In genomic region chr2:222819722-222820333, GRCh38 we compare ENCODE assay signal across 17 cellular contexts. TPM values are rescaled to one million over a fixed set of nuclear protein-coding genes. Genes with fewer than 3 reads are reported as not detected.
DNase-seq lines count a peak whose midpoint lies in the region; ATAC-seq and TF ChIP-seq lines count a peak whose summit lies in the region.
"Had no signal": no experiment of that assay in that cellular context is flagged by ENCODE, and none has a peak within 500 bp of the region (broad histone marks: within the 10 kb centered on the region; RNA-seq: fewer than 3 reads in every experiment).

No MANE protein-coding gene starts in this region.

- H4K8ac ChIP-seq in neuronal stem cell (ENCODE audit: low read depth, low read length): no peak overlapping the region

- no peak overlapping the region for H2AFZ ChIP-seq in neuronal stem cell (ENCODE audit: low read length)

- H3K36me3 Mint-ChIP-seq in endothelial cell (ENCODE audit: low read depth, unreplicated experiment): no peaks in the 10 kb centered on the region
- H3K36me3 Mint-ChIP-seq: activated naive CD8-positive, alpha-beta T cell treated with anti-CD3 and anti-CD28 coated beads, Interleukin-2, amount 10 ng/mL, durations not matched to agents 7 days and 5 days had no signal

- no peak overlapping the region for H3K4me3 Mint-ChIP-seq in endothelial cell (ENCODE audit: unreplicated experiment)
- H3K4me3 Mint-ChIP-seq: activated naive CD8-positive, alpha-beta T cell treated with anti-CD3 and anti-CD28 coated beads, Interleukin-2, amount 10 ng/mL, durations not matched to agents 7 days and 5 days; CD4-positive, alpha-beta T cell; nephron had no signal

- no peak overlapping the region for H3K14ac ChIP-seq in neuronal stem cell (ENCODE audit: low read length)

- no peaks in the 10 kb centered on the region for H3K79me1 ChIP-seq in neuronal stem cell (ENCODE audit: low read depth, low read length)

- intact Hi-C loops in left lung (cut with DNase I): no loop called here

- no peaks in the 10 kb centered on the region for H3K9me3 Mint-ChIP-seq in endothelial cell (ENCODE audit: unreplicated experiment)
- H3K9me3 Mint-ChIP-seq: activated naive CD8-positive, alpha-beta T cell treated with anti-CD3 and anti-CD28 coated beads, Interleukin-2, amount 10 ng/mL, durations not matched to agents 7 days and 5 days; CD4-positive, alpha-beta T cell had no signal

- H3K4me1 ChIP-seq in left lung (no peaks in the 10 kb centered on the region), neuronal stem cell (ENCODE audit: control insufficient read depth in 2 of 2, insufficient read depth in 1 of 2, low read depth in 1 of 2, low read length in 2 of 2) (no peaks in the 10 kb centered on the region)

- no peak overlapping the region for H4K91ac ChIP-seq in neuronal stem cell (ENCODE audit: low read depth, low read length, poor library complexity)

- H2BK12ac ChIP-seq in neuronal stem cell (ENCODE audit: low read length): no peak overlapping the region

- H3K4me2 ChIP-seq in neuronal stem cell (ENCODE audit: insufficient read depth, low read length, poor library complexity, severe bottlenecking): no peak overlapping the region
- H3K4me2 ChIP-seq: smooth muscle cell had no signal

- H2AK5ac ChIP-seq in neuronal stem cell (ENCODE audit: low read depth, low read length): no peak overlapping the region

- no peak overlapping the region for H3K18ac ChIP-seq in neuronal stem cell (ENCODE audit: low read length)

- TF ChIP-seq CTCF in astrocyte of the spinal cord (IDR thresholded peaks at IDR 0.05; ENCODE audit: low read depth, low read length): no peak
- no peak for TF ChIP-seq CTCF in left lung (IDR thresholded peaks at IDR 0.05)
- TF ChIP-seq CTCF in endothelial cell (IDR thresholded peaks at IDR 0.05; ENCODE audit: unreplicated experiment): no peak

- in situ Hi-C loops in astrocyte of the spinal cord (cut with HindIII; ENCODE audit: low sequenced_read_pairs): no loop called here

- no peak overlapping the region for H3K9ac ChIP-seq in neuronal stem cell (ENCODE audit: low read depth, low read length, poor library complexity)

- no peak overlapping the region for H3K4me3 ChIP-seq in astrocyte of the spinal cord (ENCODE audit: low read depth, low read length)
- H3K4me3 ChIP-seq in left lung: no peak overlapping the region
- H3K4me3 ChIP-seq in H7 (ENCODE audit: insufficient read depth, low read depth, low read length): no peak overlapping the region
- no peak overlapping the region for H3K4me3 ChIP-seq in neuronal stem cell (ENCODE audit: low read length in 2 of 2)
- H3K4me3 ChIP-seq: smooth muscle cell, thoracic aorta had no signal

- H3K9me3 ChIP-seq in left lung (no peaks in the 10 kb centered on the region), neuronal stem cell (replicated peaks in 1 of 2; ENCODE audit: control insufficient read depth in 2 of 2, insufficient read depth in 1 of 2, low read depth in 1 of 2, low read length in 2 of 2) (no peaks in the 10 kb centered on the region)
- H3K9me3 ChIP-seq: thoracic aorta had no signal

- H3K36me3 ChIP-seq in left lung: no peaks in the 10 kb centered on the region
- H3K36me3 ChIP-seq in H7 (replicated peaks; ENCODE audit: control insufficient read depth, insufficient read depth, low read length): no peaks in the 10 kb centered on the region
- no peaks in the 10 kb centered on the region for H3K36me3 ChIP-seq in neuronal stem cell (replicated peaks in 1 of 2; ENCODE audit: control insufficient read depth in 2 of 2, insufficient read depth in 2 of 2, low read length in 2 of 2)
- H3K36me3 ChIP-seq: thoracic aorta had no signal

- H3K27ac ChIP-seq in left lung (no peak overlapping the region), neuronal stem cell (replicated peaks; ENCODE audit: low read length) (no peak overlapping the region)
- H3K27ac ChIP-seq: thoracic aorta had no signal

- WGBS in neuronal stem cell (ENCODE audit: extremely low coverage in 2 of 2, insufficient read length in 2 of 2, insufficient replicate concordance in 1 of 2), 2 donors: no CpG with 5 or more reads among the region's 2 CpGs

- H3K27me3 Mint-ChIP-seq in endothelial cell (ENCODE audit: unreplicated experiment): no peaks in the 10 kb centered on the region
- H3K27me3 Mint-ChIP-seq: CD4-positive, alpha-beta T cell had no signal

- H3K4ac ChIP-seq in neuronal stem cell (ENCODE audit: low read length): no peak overlapping the region

- no peak overlapping the region for H2BK120ac ChIP-seq in neuronal stem cell (ENCODE audit: low read depth, low read length)

- H2BK15ac ChIP-seq in neuronal stem cell (ENCODE audit: low read length): no peak overlapping the region

- DNase-seq in ELR (ENCODE audit: low read depth): peak; percentile 45
- DNase-seq in HT1080 (ENCODE audit: low read depth): peak; percentile 47
- DNase-seq in astrocyte of the spinal cord (ENCODE audit: low read depth, low spot score): peak; percentile 37
- DNase-seq in left lung: no peak
- no peak for DNase-seq in endothelial cell (ENCODE audit: low spot score)
- DNase-seq in H7: no peak
- no peak for DNase-seq in neuronal stem cell (ENCODE audit: low spot score)
- DNase-seq: activated naive CD8-positive, alpha-beta T cell treated with anti-CD3 and anti-CD28 coated beads, Interleukin-2, amount 10 ng/mL, durations not matched to agents 7 days and 5 days; CD4-positive, alpha-beta T cell; cortex of kidney; foreskin melanocyte; NCI-H524 treated with DMSO at 0.1 percent for 48 hours; SHP77 had no signal

- no peak overlapping the region for H3K27ac Mint-ChIP-seq in endothelial cell (ENCODE audit: unreplicated experiment)
- H3K27ac Mint-ChIP-seq: activated naive CD8-positive, alpha-beta T cell treated with anti-CD3 and anti-CD28 coated beads, Interleukin-2, amount 10 ng/mL, durations not matched to agents 7 days and 5 days; CD4-positive, alpha-beta T cell; nephron had no signal

- peak; percentile 47 for ATAC-seq in left lung
- no peak for ATAC-seq in HG03095 (IDR thresholded peaks at IDR 0.05; ENCODE audit: unreplicated experiment)

- H2BK5ac ChIP-seq in neuronal stem cell (ENCODE audit: low read length): no peak overlapping the region

- H3K27me3 ChIP-seq in left lung (no peaks in the 10 kb centered on the region), H7 (ENCODE audit: control insufficient read depth, insufficient read depth, low read length) (no peaks in the 10 kb centered on the region), neuronal stem cell (ENCODE audit: control insufficient read depth in 3 of 3, insufficient read depth in 3 of 3, low read depth in 1 of 3, low read length in 3 of 3) (no peaks in the 10 kb centered on the region)

- no peaks in the 10 kb centered on the region for H3K4me1 Mint-ChIP-seq in endothelial cell (ENCODE audit: unreplicated experiment)
- H3K4me1 Mint-ChIP-seq: activated naive CD8-positive, alpha-beta T cell treated with anti-CD3 and anti-CD28 coated beads, Interleukin-2, amount 10 ng/mL, durations not matched to agents 7 days and 5 days; nephron had no signal

- no peak overlapping the region for H3K23ac ChIP-seq in neuronal stem cell (ENCODE audit: low read depth, low read length, poor library complexity)

RNA-seq across cellular contexts. Expression of gene ACSL3, which starts 41.0 kb away (rescaled TPM):
- total RNA-seq in HT1080 (2014; rRNA removed; shearing (Covaris generic)): 119 and 138 TPM in 2 replicates
- polyA plus RNA-seq in HT1080 (2015; cell fraction: cytosol; rRNA removed): 60.1 and 86.8 TPM in 2 replicates
- 165 and 175 TPM in 2 replicates for polyA plus RNA-seq in HT1080 (2015; cell fraction: nucleus; rRNA removed)
- 100 to 1,000 TPM in 1 of 2 donors, 10 to 100 TPM in 1; 92.5 to 102 TPM for total RNA-seq in left lung
- 163 TPM for total RNA-seq in endothelial cell (ENCODE audit: unreplicated experiment)
- total RNA-seq in H7 (2014; rRNA removed; shearing (Covaris generic)): 83.5 and 108 TPM in 2 replicates
- 64.8 TPM for polyA plus RNA-seq in neuronal stem cell (2013, experiment 1 of 2)
- polyA plus RNA-seq in neuronal stem cell (2013, experiment 2 of 2): 66.0 TPM

Comparison
In these comparisons a context has a peak if more than half of its experiments do, and no peak if none do; other contexts are left out.
1. DNase-seq: peak in ELR (single experiment), HT1080 (single experiment) and astrocyte of the spinal cord (single experiment); none in left lung (0 of 2), endothelial cell (single experiment), H7 (single experiment) and neuronal stem cell (single experiment).